2 cellular contexts compared by ENCODE assay signal in genomic region chr10:131710142-131710861, GRCh38.
TF ChIP-seq lines count a peak whose summit lies in the region.

No MANE protein-coding gene starts in this region.

TF ChIP-seq in SK-N-SH, 30 proteins besides CTCF, POLR2A, EP300 and RAD21:
- TF ChIP-seq TCF12 (IDR thresholded peaks at IDR 0.05): no peak
- TF ChIP-seq MXI1 (IDR thresholded peaks at IDR 0.05; ENCODE audit: low read depth, low read length): no peak
- no peak for TF ChIP-seq SMC3 (IDR thresholded peaks at IDR 0.05; ENCODE audit: low read depth, low read length)
- no peak for TF ChIP-seq GABPA (IDR thresholded peaks at IDR 0.05; ENCODE audit: low read depth)
- no peak for TF ChIP-seq FOXJ3 (CRISPR knock-in tag; IDR thresholded peaks at IDR 0.05)
- no peak for TF ChIP-seq ZBTB33 (IDR thresholded peaks at IDR 0.05; ENCODE audit: borderline replicate concordance, low read depth)
- no peak for TF ChIP-seq SIN3A (IDR thresholded peaks at IDR 0.05; ENCODE audit: borderline replicate concordance, low read depth, low read length)
- no peak for TF ChIP-seq FOXM1 (IDR thresholded peaks at IDR 0.05; ENCODE audit: low read depth)
- TF ChIP-seq TEAD4 (IDR thresholded peaks at IDR 0.05; ENCODE audit: borderline replicate concordance, insufficient read depth): no peak

TF ChIP-seq in SK-N-SH treated with all-trans-retinoic acid at 6 μM for 48 hours, 23 proteins besides CTCF, POLR2A, EP300 and RAD21:
- TF ChIP-seq PATZ1 (CRISPR knock-in tag; IDR thresholded peaks at IDR 0.05; ENCODE audit: borderline replicate concordance) (no peak), CSDC2 (CRISPR knock-in tag; IDR thresholded peaks at IDR 0.05) (no peak), RARB (CRISPR knock-in tag; IDR thresholded peaks at IDR 0.05) (no peak), ESRRG (CRISPR knock-in tag; IDR thresholded peaks at IDR 0.05) (no peak), BACH2 (CRISPR knock-in tag; IDR thresholded peaks at IDR 0.05; ENCODE audit: borderline replicate concordance) (no peak), ZFP3 (CRISPR knock-in tag; IDR thresholded peaks at IDR 0.05) (no peak), ARNTL (CRISPR knock-in tag; IDR thresholded peaks at IDR 0.05; ENCODE audit: borderline replicate concordance, low read depth) (no peak), SNAI2 (CRISPR knock-in tag; IDR thresholded peaks at IDR 0.05) (no peak), ZNF565 (CRISPR knock-in tag; conservative IDR thresholded peaks at IDR 0.05; ENCODE audit: low read depth) (no peak)
